Comparison of ENCODE assay signal across 17 cellular contexts in the genomic region with DNA sequence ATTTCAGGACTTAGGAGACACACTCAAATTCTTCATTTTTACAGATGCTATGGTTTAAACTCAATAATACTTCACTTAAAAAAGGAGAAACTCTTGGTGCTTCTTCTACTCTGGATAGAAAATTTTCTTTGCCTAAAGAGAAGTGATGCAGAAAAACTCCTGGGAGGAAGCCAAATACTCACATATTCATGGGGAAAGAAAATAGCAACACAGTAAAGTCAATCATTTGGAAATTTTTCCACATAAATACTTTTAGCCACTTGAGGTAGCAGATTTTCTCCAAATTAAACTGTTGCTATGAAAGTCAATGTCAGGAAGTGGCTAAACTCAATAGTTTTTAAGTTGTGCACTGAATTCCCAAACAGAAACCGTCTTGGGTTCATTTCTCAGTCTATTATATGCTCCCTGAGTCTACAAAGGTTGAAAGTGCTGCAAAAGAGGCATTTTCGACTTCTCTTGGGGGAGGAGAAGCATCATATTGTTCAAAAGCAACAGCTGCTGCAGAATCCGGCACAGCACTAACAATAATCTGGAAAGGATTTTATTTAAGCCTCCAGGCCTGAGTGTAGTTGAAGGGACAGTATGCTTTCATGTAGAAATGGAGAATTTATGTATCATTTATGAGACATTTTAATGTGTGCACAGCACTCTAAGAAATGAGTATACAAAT.
A peak's percentile ranks its signal among the peaks of the same experiment; 100 is the strongest.
DNase-seq lines count a peak whose midpoint lies in the region; TF ChIP-seq lines count a peak whose summit lies in the region.
"Had no signal": no experiment of that assay in that cellular context is flagged by ENCODE, and none has a peak within 500 bp of the region (broad histone marks: within the 10 kb centered on the region; RNA-seq: fewer than 3 reads in every experiment).

No MANE protein-coding gene starts in this region.

- H3K36me3 ChIP-seq in adipocyte (ENCODE audit: control insufficient read depth, insufficient read depth, low read length, severe bottlenecking) = no peaks in the 10 kb centered on the region
- H3K36me3 ChIP-seq in thyroid gland = no peaks in the 10 kb centered on the region

- 36 to 53% methylated on average over 3 of the region's 3 CpGs for WGBS in thyroid gland, 2 donors

- H3K9me3 ChIP-seq in adipocyte (ENCODE audit: control insufficient read depth, low read length) = no peaks in the 10 kb centered on the region
- no peaks in the 10 kb centered on the region for H3K9me3 ChIP-seq in thyroid gland

- H3K4me1 ChIP-seq in adipocyte (ENCODE audit: control insufficient read depth, insufficient read depth, low read length) (no peaks in the 10 kb centered on the region), thyroid gland (peaks cover 13 to 42% of the 10 kb centered on the region in 2 donors)

- H3K27me3 Mint-ChIP-seq in activated CD4-positive, alpha-beta T cell treated with anti-CD3 and anti-CD28 coated beads, Interleukin-2, amount 10 ng/mL, durations not matched to agents 24 days and 14 days = peaks cover 50% of the 10 kb centered on the region

- TF ChIP-seq POLR2A in thyroid gland (IDR thresholded peaks at IDR 0.05) = no peak

- H3K4me1 Mint-ChIP-seq in activated CD4-positive, alpha-beta T cell treated with anti-CD3 and anti-CD28 coated beads, Interleukin-2, amount 10 ng/mL, durations not matched to agents 24 days and 14 days = no peaks in the 10 kb centered on the region

- no peak overlapping the region for H3K9ac ChIP-seq in adipocyte (ENCODE audit: low read length)
- H3K9ac ChIP-seq: KMS-11 had no signal

- no peaks in the 10 kb centered on the region for H3K9me3 Mint-ChIP-seq in activated CD4-positive, alpha-beta T cell treated with anti-CD3 and anti-CD28 coated beads, Interleukin-2, amount 10 ng/mL, durations not matched to agents 24 days and 14 days
- H3K9me3 Mint-ChIP-seq: CD14-positive monocyte, H9 had no signal

- no peak overlapping the region for H3K4me3 Mint-ChIP-seq in activated CD4-positive, alpha-beta T cell treated with anti-CD3 and anti-CD28 coated beads, Interleukin-2, amount 10 ng/mL, durations not matched to agents 24 days and 14 days
- H3K4me3 Mint-ChIP-seq: CD14-positive monocyte, H9 had no signal

- peak in 1 of 6 experiments; percentile 3 for TF ChIP-seq CTCF in thyroid gland (IDR thresholded peaks at IDR 0.05)

- H3K4me3 ChIP-seq in adipocyte (ENCODE audit: low read length) = no peak overlapping the region
- no peak overlapping the region for H3K4me3 ChIP-seq in thyroid gland (replicated peaks in 1 of 3)

- intact Hi-C loops in thyroid gland (cut with DNase I) = loop anchor here (5.0 to 10.0 kb wide), 2 partner anchors 274 to 562 kb away; partner anchors contain the start of genes CCDC148 and PKP4
- intact Hi-C loops in activated CD4-positive, alpha-beta T cell treated with anti-CD3 and anti-CD28 coated beads, Interleukin-2, amount 10 ng/mL, durations not matched to agents 24 days and 14 days (cut with micrococcal nuclease) = no loop called here

- H3K27ac ChIP-seq in thyroid gland = peak overlapping the region in 2 of 3 donors; percentile 39 to 64
- H3K27ac ChIP-seq: HL-60, KMS-11 had no signal

- peaks cover 19% of the 10 kb centered on the region for H3K27me3 ChIP-seq in adipocyte (replicated peaks; ENCODE audit: control insufficient read depth, insufficient read depth, low read length)
- no peaks in the 10 kb centered on the region for H3K27me3 ChIP-seq in thyroid gland

- no peaks in the 10 kb centered on the region for H3K36me3 Mint-ChIP-seq in activated CD4-positive, alpha-beta T cell treated with anti-CD3 and anti-CD28 coated beads, Interleukin-2, amount 10 ng/mL, durations not matched to agents 24 days and 14 days (ENCODE audit: low read depth)
- H3K36me3 Mint-ChIP-seq: CD14-positive monocyte had no signal

- no peak overlapping the region for H3K27ac Mint-ChIP-seq in activated CD4-positive, alpha-beta T cell treated with anti-CD3 and anti-CD28 coated beads, Interleukin-2, amount 10 ng/mL, durations not matched to agents 24 days and 14 days
- H3K27ac Mint-ChIP-seq: CD14-positive monocyte, H9 had no signal

- peak; percentile 15 for DNase-seq in adipocyte (ENCODE audit: low read depth)
- DNase-seq in fibroblast of peridontal ligament (ENCODE audit: extremely low read depth) = peak; percentile 48
- DNase-seq in medulla oblongata (ENCODE audit: extremely low spot score) = peak; percentile 51
- DNase-seq in thyroid gland = no peak
- no peak for DNase-seq in amygdala (lab: John Stamatoyannopoulos, UW)
- DNase-seq in stimulated activated CD4-positive, alpha-beta T cell treated with anti-CD3 and anti-CD28 coated beads, Interleukin-2, amount 100 ng/mL, for 48 hours = no peak
- DNase-seq in activated CD4-positive, alpha-beta T cell treated with anti-CD3 and anti-CD28 coated beads, Interleukin-2, amount 10 ng/mL, durations not matched to agents 24 days and 14 days = no peak
- DNase-seq: ACHN, DMS 273 treated with DMSO at 0.1 percent for 48 hours, H9, NCI-H1417, NCI-H187 treated with DMSO at 0.1 percent for 48 hours, NCI-H345, NCI-H526 treated with DMSO at 0.1 percent for 48 hours had no signal

Comparison
In these comparisons a context has a peak if more than half of its experiments do, and no peak if none do; other contexts are left out.
1. DNase-seq: peak in adipocyte (single experiment), fibroblast of peridontal ligament (single experiment) and medulla oblongata (single experiment); none in thyroid gland (0 of 2), amygdala (0 of 56), stimulated activated CD4-positive, alpha-beta T cell treated with anti-CD3 and anti-CD28 coated beads, Interleukin-2, amount 100 ng/mL, for 48 hours (0 of 2) and activated CD4-positive, alpha-beta T cell treated with anti-CD3 and anti-CD28 coated beads, Interleukin-2, amount 10 ng/mL, durations not matched to agents 24 days and 14 days (single experiment).